Comparison of ENCODE assay signal across 8 cellular contexts in genomic region chr2:61707984-61708852, GRCh38.
DNase-seq lines count a peak whose midpoint lies in the region; ATAC-seq and TF ChIP-seq lines count a peak whose summit lies in the region.

No MANE protein-coding gene starts in this region.

- no peak overlapping the region for H3K23ac ChIP-seq in trophoblast cell (ENCODE audit: low read length)

- no peak overlapping the region for H2AFZ ChIP-seq in trophoblast cell (ENCODE audit: insufficient read depth, low read length, poor library complexity)

- no peak overlapping the region for H4K12ac ChIP-seq in trophoblast cell (ENCODE audit: low read depth, low read length)

- H3K79me1 ChIP-seq in trophoblast cell (ENCODE audit: low read length): no peaks in the 10 kb centered on the region

- ATAC-seq in GM18907 (IDR thresholded peaks at IDR 0.05; ENCODE audit: unreplicated experiment) (peak; percentile 99), HG02981 (IDR thresholded peaks at IDR 0.05; ENCODE audit: unreplicated experiment) (peak; percentile 97), body of pancreas (peak; percentile 97)

- no peak overlapping the region for H2AK5ac ChIP-seq in trophoblast cell (ENCODE audit: low read length)

- H3K18ac ChIP-seq in trophoblast cell (ENCODE audit: low read length): no peak overlapping the region

- H3K4me3 ChIP-seq in body of pancreas (no peak overlapping the region), trophoblast cell (ENCODE audit: low read depth, low read length) (no peak overlapping the region)

- no peak overlapping the region for H4K91ac ChIP-seq in trophoblast cell (ENCODE audit: low read depth, low read length)

- no peaks in the 10 kb centered on the region for H3K79me2 ChIP-seq in trophoblast cell (ENCODE audit: control insufficient read depth, insufficient read depth, low read length, poor library complexity)

- no peak overlapping the region for H3K14ac ChIP-seq in trophoblast cell (ENCODE audit: low read length)

- intact Hi-C loops in body of pancreas (cut with DNase I): no loop called here

- H3K27ac ChIP-seq in 22Rv1 (peak overlapping the region; percentile 77), body of pancreas (peak overlapping the region; percentile 42 to 81 (median 71)), trophoblast cell (ENCODE audit: low read depth, low read length) (no peak overlapping the region)

- 38 to 57% methylated on average over 12 of the region's 12 CpGs for WGBS in body of pancreas, 2 donors
- no CpG with 5 or more reads among the region's 12 CpGs for WGBS in trophoblast cell (ENCODE audit: extremely low coverage, insufficient coverage, insufficient read length)

- H3K9ac ChIP-seq in trophoblast cell (ENCODE audit: low read length): no peak overlapping the region

- no peak overlapping the region for H3K4me2 ChIP-seq in trophoblast cell (ENCODE audit: low read length)

- H4K8ac ChIP-seq in trophoblast cell (ENCODE audit: low read depth, low read length): no peak overlapping the region

- no peak overlapping the region for H2BK120ac ChIP-seq in trophoblast cell (ENCODE audit: insufficient read depth, low read length, poor library complexity)

- no peak overlapping the region for H3K4ac ChIP-seq in trophoblast cell (ENCODE audit: low read depth, low read length)

- TF ChIP-seq CTCF in 22Rv1 (IDR thresholded peaks at IDR 0.05) (no peak), body of pancreas (IDR thresholded peaks at IDR 0.05) (no peak)

- H2BK5ac ChIP-seq in trophoblast cell (ENCODE audit: low read depth, low read length, poor library complexity): no peak overlapping the region

- TF ChIP-seq POLR2A in body of pancreas (IDR thresholded peaks at IDR 0.05): peak in 2 of 3 donors; percentile 52 to 64

- DNase-seq in NCI-H2081 (lab: John Stamatoyannopoulos, UW) (peak; percentile 67 to 88), body of pancreas (peak; percentile 65 to 84 (median 70)), trophoblast cell (peak; percentile 1 to 31), GDM1 (lab: John Stamatoyannopoulos, UW) (no peak)
- DNase-seq in stimulated activated naive CD4-positive, alpha-beta T cell (lab: John Stamatoyannopoulos, UW): no peak

- no peak overlapping the region for H2BK12ac ChIP-seq in trophoblast cell (ENCODE audit: low read length)

- no peaks in the 10 kb centered on the region for H3K9me3 ChIP-seq in body of pancreas
- H3K9me3 ChIP-seq in trophoblast cell (ENCODE audit: insufficient read depth, low read depth, low read length): no peaks in the 10 kb centered on the region

- H3K4me1 ChIP-seq in body of pancreas: peaks cover 44% of the 10 kb centered on the region
- H3K4me1 ChIP-seq in trophoblast cell (ENCODE audit: control insufficient read depth in 1 of 2, insufficient read depth in 2 of 2, low read length in 2 of 2): no peaks in the 10 kb centered on the region

- no peaks in the 10 kb centered on the region for H3K36me3 ChIP-seq in body of pancreas (replicated peaks in 1 of 2; ENCODE audit: insufficient read depth in 1 of 2, low read depth in 2 of 2)
- H3K36me3 ChIP-seq in trophoblast cell (ENCODE audit: control insufficient read depth in 1 of 2, insufficient read depth in 2 of 2, low read length in 2 of 2): no peaks in the 10 kb centered on the region

- no peaks in the 10 kb centered on the region for H3K27me3 ChIP-seq in body of pancreas
- no peaks in the 10 kb centered on the region for H3K27me3 ChIP-seq in trophoblast cell (ENCODE audit: insufficient read depth, low read length)

Comparison
In these comparisons a context has a peak if more than half of its experiments do, and no peak if none do; other contexts are left out.
1. DNase-seq: peak in NCI-H2081 (2 of 2), body of pancreas (4 of 4) and trophoblast cell (2 of 2); none in stimulated activated naive CD4-positive, alpha-beta T cell (0 of 6) and GDM1 (single experiment).
2. Peak in every context shown above with its lines, with median percentiles within 50 percentile points of each other: ATAC-seq.